12 cellular contexts compared by ENCODE assay signal in genomic region chr11:66221726-66222236, GRCh38. TPM values are rescaled to one million over a fixed set of nuclear protein-coding genes. Genes with fewer than 3 reads are reported as not detected.
DNase-seq lines count a peak whose midpoint lies in the region; TF ChIP-seq lines count a peak whose summit lies in the region.
"Had no signal": no experiment of that assay in that cellular context is flagged by ENCODE, and none has a peak within 500 bp of the region (broad histone marks: within the 10 kb centered on the region; RNA-seq: fewer than 3 reads in every experiment).

No MANE protein-coding gene starts in this region.

- H3K27ac Mint-ChIP-seq in activated naive CD8-positive, alpha-beta T cell treated with anti-CD3 and anti-CD28 coated beads for 36 hours = peak overlapping the region; percentile 93

- no peak for TF ChIP-seq CTCF in sigmoid colon (IDR thresholded peaks at IDR 0.05)

- DNase-seq in NCI-H82 (lab: John Stamatoyannopoulos, UW) = peak; percentile 58
- no peak for DNase-seq in NCI-H82 treated with DMSO at 0.1 percent for 48 hours (lab: John Stamatoyannopoulos, UW; ENCODE audit: unreplicated experiment)
- DNase-seq in HK-2 (ENCODE audit: unreplicated experiment) = peak; percentile 27
- DNase-seq in activated naive CD8-positive, alpha-beta T cell treated with anti-CD3 and anti-CD28 coated beads for 36 hours = peak; percentile 16
- peak; percentile 50 for DNase-seq in sigmoid colon
- DNase-seq in cerebellum (ENCODE audit: low spot score) = no peak
- DNase-seq in medulla oblongata (ENCODE audit: extremely low spot score) = no peak
- no peak for DNase-seq in epidermal melanocyte (ENCODE audit: insufficient read length, low spot score)
- DNase-seq: NCI-H146 had no signal

- H3K4me1 ChIP-seq in sigmoid colon = no peaks in the 10 kb centered on the region
- H3K4me1 ChIP-seq: foreskin keratinocyte, pancreas had no signal

- intact Hi-C loops in sigmoid colon (cut with DNase I) = loop anchor here (1.0 kb wide), 1 partner anchor 61 kb away; no protein-coding TSS in a partner anchor

- no peak overlapping the region for H3K27ac ChIP-seq in sigmoid colon
- H3K27ac ChIP-seq: foreskin keratinocyte had no signal

- TF ChIP-seq EP300 in sigmoid colon (IDR thresholded peaks at IDR 0.05) = no peak

- H3K27me3 ChIP-seq in sigmoid colon = no peaks in the 10 kb centered on the region
- H3K27me3 ChIP-seq: foreskin keratinocyte, pancreas had no signal

- no peaks in the 10 kb centered on the region for H3K9me3 Mint-ChIP-seq in activated naive CD8-positive, alpha-beta T cell treated with anti-CD3 and anti-CD28 coated beads for 36 hours

- TF ChIP-seq POLR2A in sigmoid colon (IDR thresholded peaks at IDR 0.05) = no peak

- no peaks in the 10 kb centered on the region for H3K9me3 ChIP-seq in sigmoid colon
- H3K9me3 ChIP-seq: pancreas had no signal

- no peaks in the 10 kb centered on the region for H3K27me3 Mint-ChIP-seq in activated naive CD8-positive, alpha-beta T cell treated with anti-CD3 and anti-CD28 coated beads for 36 hours

- no peak overlapping the region for H3K4me3 ChIP-seq in sigmoid colon
- H3K4me3 ChIP-seq: pancreas had no signal

- 80 to 85% methylated on average over 9 of the region's 9 CpGs for WGBS in sigmoid colon, 2 donors

- H3K36me3 Mint-ChIP-seq in activated naive CD8-positive, alpha-beta T cell treated with anti-CD3 and anti-CD28 coated beads for 36 hours = peaks cover 10% of the 10 kb centered on the region

- H3K36me3 ChIP-seq in sigmoid colon = peaks cover 6 to 56% (median 27%) of the 10 kb centered on the region in 4 donors

- peaks cover 16% of the 10 kb centered on the region for H3K4me1 Mint-ChIP-seq in activated naive CD8-positive, alpha-beta T cell treated with anti-CD3 and anti-CD28 coated beads for 36 hours

- peak overlapping the region; percentile 40 for H3K4me3 Mint-ChIP-seq in activated naive CD8-positive, alpha-beta T cell treated with anti-CD3 and anti-CD28 coated beads for 36 hours

RNA-seq across cellular contexts. Expression of gene KLC2, which starts 35.7 kb away (rescaled TPM):
- total RNA-seq in activated naive CD8-positive, alpha-beta T cell treated with anti-CD3 and anti-CD28 coated beads for 36 hours = 10 to 100 TPM; 39.4 to 40.2 TPM
- 10 to 100 TPM; 16.1 to 29.9 (median 24.1) TPM for total RNA-seq in sigmoid colon
- polyA plus RNA-seq in sigmoid colon = 10 to 100 TPM in 1 of 3 donors, 1 to 10 TPM in 2; 5.4 to 20.5 (median 6.5) TPM
- total RNA-seq in cerebellum = 25.0 TPM

RNA-seq across cellular contexts. Expression of gene RAB1B, which starts 46.7 kb away (rescaled TPM):
- 100 to 1,000 TPM in 1 of 2 experiments, 10 to 100 TPM in 1; 97.6 to 102 TPM for total RNA-seq in activated naive CD8-positive, alpha-beta T cell treated with anti-CD3 and anti-CD28 coated beads for 36 hours
- total RNA-seq in sigmoid colon = 10 to 100 TPM; 65.4 to 93.7 (median 77.3) TPM
- 100 to 1,000 TPM; 196 to 286 (median 243) TPM for polyA plus RNA-seq in sigmoid colon
- 25.9 TPM for total RNA-seq in cerebellum

RNA-seq across cellular contexts. Expression of gene CNIH2, which starts 56.2 kb away (rescaled TPM):
- 1 to 10 TPM; 1.9 to 2.2 TPM for total RNA-seq in activated naive CD8-positive, alpha-beta T cell treated with anti-CD3 and anti-CD28 coated beads for 36 hours
- total RNA-seq in sigmoid colon (1 to 10 TPM in 1 of 4 donors, not detected in 3; 1.7 TPM), cerebellum (36.8 TPM)
- under 1 TPM in 1 of 3 donors, not detected in 2; 0.63 TPM for polyA plus RNA-seq in sigmoid colon
- total RNA-seq: subcutaneous adipose tissue had no signal

Comparison
In these comparisons a context has a peak if more than half of its experiments do, and no peak if none do; other contexts are left out.
1. DNase-seq: peak in NCI-H82 (single experiment), HK-2 (single experiment), activated naive CD8-positive, alpha-beta T cell treated with anti-CD3 and anti-CD28 coated beads for 36 hours (single experiment) and sigmoid colon (single experiment); none in NCI-H82 treated with DMSO at 0.1 percent for 48 hours (single experiment), cerebellum (single experiment), medulla oblongata (single experiment) and epidermal melanocyte (single experiment).
2. RNA of gene CNIH2, which starts 56.2 kb away (total RNA-seq): 36.8 TPM in cerebellum (single experiment); 1.9 to 2.2 TPM in activated naive CD8-positive, alpha-beta T cell treated with anti-CD3 and anti-CD28 coated beads for 36 hours and 1.7 TPM in sigmoid colon; every median in the first group is over 10 times any median in the second.